In genomic region chr17:73623247-73623646, GRCh38 we compare ENCODE assay signal across 11 cellular contexts. TPM values are rescaled to one million over a fixed set of nuclear protein-coding genes. Genes with fewer than 3 reads are reported as not detected.
"Had no signal": no experiment of that assay in that cellular context is flagged by ENCODE, and none has a peak within 500 bp of the region (broad histone marks: within the 10 kb centered on the region; RNA-seq: fewer than 3 reads in every experiment).

No MANE protein-coding gene starts in this region.

- ATAC-seq: activated CD8-positive, alpha-beta T cell treated with anti-CD3 and anti-CD28 coated beads, Interleukin-2, amount 10 ng/mL, durations not matched to agents 7 days and 5 days had no signal

- DNase-seq: activated CD4-positive, alpha-beta T cell treated with anti-CD3 and anti-CD28 coated beads for 4 hours; activated CD8-positive, alpha-beta memory T cell treated with anti-CD3 and anti-CD28 coated beads, Interleukin-2, amount 50 U/mL, for 48 hours; activated CD8-positive, alpha-beta T cell treated with anti-CD3 and anti-CD28 coated beads, Interleukin-2, amount 10 ng/mL, durations not matched to agents 7 days and 5 days; activated naive CD4-positive, alpha-beta T cell; caudate nucleus; colonic mucosa; foreskin melanocyte; head of caudate nucleus; T1000 had no signal

- H3K4me3 Mint-ChIP-seq: activated CD8-positive, alpha-beta T cell treated with anti-CD3 and anti-CD28 coated beads, Interleukin-2, amount 10 ng/mL, durations not matched to agents 7 days and 5 days; activated T-helper 1 cell treated with anti-CD3 and anti-CD28 coated beads, Interleukin-12 subunit alpha, Interleukin-12 subunit beta, Interleukin-2, Interleukin-4 antibody, amounts not matched to agents 30 ng/mL and 10 ng/mL and 1 ng/mL, durations not matched to agents 14 hours and 24 hours and 36 hours had no signal

- H3K27ac Mint-ChIP-seq: activated CD8-positive, alpha-beta T cell treated with anti-CD3 and anti-CD28 coated beads, Interleukin-2, amount 10 ng/mL, durations not matched to agents 7 days and 5 days; activated T-helper 1 cell treated with anti-CD3 and anti-CD28 coated beads, Interleukin-12 subunit alpha, Interleukin-12 subunit beta, Interleukin-2, Interleukin-4 antibody, amounts not matched to agents 30 ng/mL and 10 ng/mL and 1 ng/mL, durations not matched to agents 14 hours and 24 hours and 36 hours had no signal

RNA-seq across cellular contexts. Expression of gene SDK2, which starts 21.0 kb away (rescaled TPM):
- total RNA-seq: endothelial cell of umbilical vein had no signal
